In genomic region chr2:173963817-173964564, GRCh38 we compare ENCODE assay signal across 1 cellular context.
TF ChIP-seq lines count a peak whose summit lies in the region.

No MANE protein-coding gene starts in this region.

TF ChIP-seq in HepG2, 621 proteins besides CTCF, POLR2A, EP300 and RAD21 (continued from another document and continues in another):
- TF ChIP-seq MZF1 (CRISPR knock-in tag; IDR thresholded peaks at IDR 0.05; ENCODE audit: borderline replicate concordance) (no peak), MIXL1 (CRISPR knock-in tag; IDR thresholded peaks at IDR 0.05) (no peak), ZNF644 (CRISPR knock-in tag; IDR thresholded peaks at IDR 0.05; ENCODE audit: low read depth) (no peak), SRSF1 (optimal IDR thresholded peaks at IDR 0.05; ENCODE audit: low read depth, low read length) (peak; percentile 39), SATB2 (CRISPR knock-in tag; IDR thresholded peaks at IDR 0.05) (no peak), CCDC6 (CRISPR knock-in tag; IDR thresholded peaks at IDR 0.05) (no peak), HNRNPLL (IDR thresholded peaks at IDR 0.05; ENCODE audit: low read depth, low read length, poor library complexity, severe bottlenecking) (peak; percentile 92), GTF3A (CRISPR knock-in tag; conservative IDR thresholded peaks at IDR 0.05) (0 out of 2 replicates have a peak, but pooled peaks have one; percentile 41), E2F5 (CRISPR knock-in tag; conservative IDR thresholded peaks at IDR 0.05) (peak; percentile 53), MAZ (IDR thresholded peaks at IDR 0.05; ENCODE audit: borderline replicate concordance, low read depth, low read length) (no peak; the same call in 1 of the 2 replicates), MAZ (CRISPR knock-in tag; IDR thresholded peaks at IDR 0.05; ENCODE audit: low read depth) (peak; percentile 97), KDM2A (CRISPR knock-in tag; IDR thresholded peaks at IDR 0.05; ENCODE audit: borderline replicate concordance, low read depth) (peak; percentile 61; the same call in 1 of the 2 replicates), ZNF816 (CRISPR knock-in tag; IDR thresholded peaks at IDR 0.05; ENCODE audit: borderline replicate concordance) (no peak; the same call in 1 of the 2 replicates), CBX2 (IDR thresholded peaks at IDR 0.05; ENCODE audit: low read depth, low read length) (no peak), CBX2 (CRISPR knock-in tag; IDR thresholded peaks at IDR 0.05; ENCODE audit: low read depth) (no peak), ZFP62 (CRISPR knock-in tag; IDR thresholded peaks at IDR 0.05) (no peak), SALL2 (CRISPR knock-in tag; IDR thresholded peaks at IDR 0.05) (peak; percentile 94), ATF1 (CRISPR knock-in tag; IDR thresholded peaks at IDR 0.05) (no peak), ZNF235 (CRISPR knock-in tag; IDR thresholded peaks at IDR 0.05; ENCODE audit: borderline replicate concordance) (no peak), TBL1XR1 (IDR thresholded peaks at IDR 0.05; ENCODE audit: borderline replicate concordance, low read length, partially characterized antibody) (no peak), HDAC2 (CRISPR knock-in tag; IDR thresholded peaks at IDR 0.05) (peak; percentile 5; the same call in 1 of the 2 replicates), IRF1 (CRISPR knock-in tag; IDR thresholded peaks at IDR 0.05; ENCODE audit: low read depth) (no peak; the same call in 1 of the 2 replicates), CHD4 (IDR thresholded peaks at IDR 0.05; ENCODE audit: borderline replicate concordance, low read length) (no peak), RBFOX2 (IDR thresholded peaks at IDR 0.05; ENCODE audit: low read depth, low read length) (peak; percentile 96), PBX2 (CRISPR knock-in tag; IDR thresholded peaks at IDR 0.05) (no peak), ZC3H4 (CRISPR knock-in tag; IDR thresholded peaks at IDR 0.05; ENCODE audit: borderline replicate concordance) (no peak), FLYWCH1 (CRISPR knock-in tag; IDR thresholded peaks at IDR 0.05) (0 out of 2 replicates have a peak, but pooled peaks have one; percentile 6), ZFP41 (CRISPR knock-in tag; IDR thresholded peaks at IDR 0.05; ENCODE audit: borderline replicate concordance) (no peak), FOXK1 (CRISPR knock-in tag; IDR thresholded peaks at IDR 0.05; ENCODE audit: borderline replicate concordance, low read depth) (no peak; the same call in 1 of the 2 replicates), HIC2 (CRISPR knock-in tag; IDR thresholded peaks at IDR 0.05; ENCODE audit: low read depth) (no peak), SALL1 (CRISPR knock-in tag; IDR thresholded peaks at IDR 0.05) (peak; percentile 88), GABPB1 (CRISPR knock-in tag; IDR thresholded peaks at IDR 0.05) (peak; percentile 86), ZBTB7B (CRISPR knock-in tag; IDR thresholded peaks at IDR 0.05) (0 out of 2 replicates have a peak, but pooled peaks have one; percentile 23), ATAD3A (CRISPR knock-in tag; IDR thresholded peaks at IDR 0.05) (no peak), ZNF468 (CRISPR knock-in tag; IDR thresholded peaks at IDR 0.05) (no peak), ZNF703 (CRISPR knock-in tag; IDR thresholded peaks at IDR 0.05; ENCODE audit: borderline replicate concordance) (no peak), ZBTB10 (CRISPR knock-in tag; IDR thresholded peaks at IDR 0.05; ENCODE audit: borderline replicate concordance) (0 out of 2 replicates have a peak, but pooled peaks have one; percentile 55), ZNF878 (CRISPR knock-in tag; IDR thresholded peaks at IDR 0.05) (no peak), ARNTL (CRISPR knock-in tag; IDR thresholded peaks at IDR 0.05) (no peak), ISL2 (CRISPR knock-in tag; IDR thresholded peaks at IDR 0.05) (peak; percentile 55), ZNF496 (CRISPR knock-in tag; IDR thresholded peaks at IDR 0.05; ENCODE audit: insufficient replicate concordance) (no peak), SP1 (IDR thresholded peaks at IDR 0.05) (no peak), SP1 (CRISPR knock-in tag; IDR thresholded peaks at IDR 0.05) (peak; percentile 26; the same call in 1 of the 2 replicates), ELF3 (CRISPR knock-in tag; IDR thresholded peaks at IDR 0.05) (peak; percentile 79; the same call in 1 of the 2 replicates), PAWR (CRISPR knock-in tag; IDR thresholded peaks at IDR 0.05; ENCODE audit: borderline replicate concordance) (no peak), RFX5 (IDR thresholded peaks at IDR 0.05; ENCODE audit: low read depth, low read length) (no peak), ZNF275 (CRISPR knock-in tag; IDR thresholded peaks at IDR 0.05; ENCODE audit: borderline replicate concordance) (no peak), ZNF20 (CRISPR knock-in tag; IDR thresholded peaks at IDR 0.05) (0 out of 2 replicates have a peak, but pooled peaks have one; percentile 8), CREB1 (IDR thresholded peaks at IDR 0.05) (no peak), CREB1 (CRISPR knock-in tag; IDR thresholded peaks at IDR 0.05) (no peak), KDM3A (CRISPR knock-in tag; IDR thresholded peaks at IDR 0.05; ENCODE audit: low read depth) (0 out of 2 replicates have a peak, but pooled peaks have one; percentile 18), ZMAT3 (CRISPR knock-in tag; conservative IDR thresholded peaks at IDR 0.05) (no peak; the same call in 1 of the 2 replicates), SAP130 (CRISPR knock-in tag; IDR thresholded peaks at IDR 0.05; ENCODE audit: low read depth) (peak; percentile 73), HMGXB3 (CRISPR knock-in tag; IDR thresholded peaks at IDR 0.05; ENCODE audit: borderline replicate concordance) (no peak), RNF219 (CRISPR knock-in tag; IDR thresholded peaks at IDR 0.05) (no peak), ZNF597 (CRISPR knock-in tag; IDR thresholded peaks at IDR 0.05) (no peak)
